In the genomic region with DNA sequence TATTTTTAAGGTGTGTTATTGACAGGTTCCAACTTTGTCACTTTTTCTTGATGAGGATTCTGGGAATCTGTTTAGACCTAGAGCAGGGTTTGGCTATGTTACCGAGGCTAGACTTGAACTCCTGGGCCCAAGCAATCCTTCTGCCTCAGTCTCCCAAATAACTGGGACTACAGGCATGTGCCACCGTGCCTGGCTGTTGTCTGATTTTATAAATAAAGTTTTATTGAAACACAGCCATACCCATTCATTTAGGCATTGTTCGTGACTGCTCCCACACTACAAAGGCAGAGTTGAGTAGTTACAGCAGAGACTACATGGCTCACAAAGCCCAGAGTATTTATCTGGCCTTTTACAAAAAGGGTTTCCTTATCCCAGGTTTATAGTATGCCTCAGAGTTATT, we compare ENCODE assay signal across 2 cellular contexts.
A peak's percentile ranks its signal among the peaks of the same experiment; 100 is the strongest.
TF ChIP-seq lines count a peak whose summit lies in the region.

No MANE protein-coding gene starts in this region.

TF ChIP-seq in HepG2, 621 proteins besides CTCF, POLR2A, EP300 and RAD21:
- TF ChIP-seq ZNF839 (CRISPR knock-in tag; IDR thresholded peaks at IDR 0.05; ENCODE audit: borderline replicate concordance) (no peak), ZBTB40 (IDR thresholded peaks at IDR 0.05) (peak; percentile 66), ZBTB40 (CRISPR knock-in tag; IDR thresholded peaks at IDR 0.05) (peak; percentile 99)
TF ChIP-seq in HepG2: peak in this region for 1.

TF ChIP-seq in GM12878, 131 proteins besides CTCF, POLR2A, EP300 and RAD21:
- TF ChIP-seq ZBTB40 (IDR thresholded peaks at IDR 0.05; ENCODE audit: borderline replicate concordance) (peak; percentile 14; the same call in 1 of the 2 replicates), JUND (IDR thresholded peaks at IDR 0.05; ENCODE audit: low read depth, low read length) (no peak), ZNF274 (IDR thresholded peaks at IDR 0.05; ENCODE audit: insufficient read depth, insufficient read length) (no peak), CHD2 (IDR thresholded peaks at IDR 0.05; ENCODE audit: borderline replicate concordance, low read depth, low read length) (no peak)
